In genomic region chr12:77122236-77122635, GRCh38 we compare ENCODE assay signal across 14 cellular contexts. TPM values are rescaled to one million over a fixed set of nuclear protein-coding genes. Genes with fewer than 3 reads are reported as not detected.
DNase-seq lines count a peak whose midpoint lies in the region; ATAC-seq and TF ChIP-seq lines count a peak whose summit lies in the region.
"Had no signal": no experiment of that assay in that cellular context is flagged by ENCODE, and none has a peak within 500 bp of the region (broad histone marks: within the 10 kb centered on the region; RNA-seq: fewer than 3 reads in every experiment).

No MANE protein-coding gene starts in this region.

- CTCF ChIA-PET in MCF 10A (lab: Yijun Ruan, JAX), result interaction anchor here (1.0 to 1.8 kb wide), 4 partner anchors 10 to 73 kb away, joined by 3 to 7 read pairs (median 4); no protein-coding TSS in a partner anchor

- TF ChIP-seq CTCF in MCF 10A (IDR thresholded peaks at IDR 0.05; ENCODE audit: unreplicated experiment) (no peak), breast epithelium (IDR thresholded peaks at IDR 0.05) (no peak), fibroblast of pulmonary artery (IDR thresholded peaks at IDR 0.05; ENCODE audit: low read length, missing control alignments) (no peak)

- H3K4me1 Mint-ChIP-seq in MCF 10A (ENCODE audit: insufficient read depth, unreplicated experiment), result peaks cover 22% of the 10 kb centered on the region
- H3K4me1 Mint-ChIP-seq: activated CD4-positive, alpha-beta T cell treated with anti-CD3 and anti-CD28 coated beads, Interleukin-2, amount 10 ng/mL, durations not matched to agents 24 days and 14 days had no signal

- no peak overlapping the region for H3K27ac ChIP-seq in breast epithelium

- no peaks in the 10 kb centered on the region for H3K27me3 Mint-ChIP-seq in MCF 10A (ENCODE audit: insufficient read depth, unreplicated experiment)
- H3K27me3 Mint-ChIP-seq: activated CD4-positive, alpha-beta T cell treated with anti-CD3 and anti-CD28 coated beads, Interleukin-2, amount 10 ng/mL, durations not matched to agents 24 days and 14 days had no signal

- peak; percentile 86 for DNase-seq in MCF 10A (ENCODE audit: unreplicated experiment)
- DNase-seq in breast epithelium (ENCODE audit: low spot score in 2 of 2), result no peak
- peak; percentile 94 for DNase-seq in fibroblast of pulmonary artery (ENCODE audit: low read depth)
- no peak for DNase-seq in NCI-H1105 treated with DMSO at 0.1 percent for 48 hours (lab: John Stamatoyannopoulos, UW)
- DNase-seq in DMS153 (lab: John Stamatoyannopoulos, UW), result no peak
- no peak for DNase-seq in stimulated activated CD8-positive, alpha-beta memory T cell treated with anti-CD3 and anti-CD28 coated beads, Interleukin-4, amount 100 ng/mL, for 48 hours
- DNase-seq: 8988T; activated CD4-positive, alpha-beta T cell treated with anti-CD3 and anti-CD28 coated beads, Interleukin-2, amount 10 ng/mL, durations not matched to agents 24 days and 14 days; NCI-H2081; SIG-M5 had no signal

- intact Hi-C loops in MCF 10A (cut with micrococcal nuclease), result no loop called here
- intact Hi-C loops in breast epithelium (cut with DNase I; ENCODE audit: low total_unique reads), result no loop called here

- ATAC-seq in SK-N-SH treated with all-trans-retinoic acid at 6 μM for 48 hours, result peak; percentile 97

- POLR2A ChIA-PET in MCF 10A (lab: Yijun Ruan, JAX), result interaction anchor here (0.6 to 2.2 kb wide), 7 partner anchors 10 to 1038 kb away, joined by 3 to 6 read pairs (median 4); partner anchors contain the start of genes E2F7 and NAP1L1

- TF ChIP-seq POLR2A in breast epithelium (IDR thresholded peaks at IDR 0.05), result no peak

- no peaks in the 10 kb centered on the region for H3K9me3 ChIP-seq in breast epithelium
- H3K9me3 ChIP-seq in skeletal muscle satellite cell (replicated peaks; ENCODE audit: low read length), result no peaks in the 10 kb centered on the region

- H3K4me3 ChIP-seq in breast epithelium, result no peak overlapping the region
- no peak overlapping the region for H3K4me3 ChIP-seq in fibroblast of pulmonary artery (replicated peaks; ENCODE audit: low read depth, low read length)
- H3K4me3 ChIP-seq in skeletal muscle satellite cell (ENCODE audit: low read length), result no peak overlapping the region
- H3K4me3 ChIP-seq: lung had no signal

- H3K27me3 ChIP-seq in breast epithelium (no peaks in the 10 kb centered on the region), skeletal muscle satellite cell (ENCODE audit: control insufficient read depth, insufficient read depth, low read length) (no peaks in the 10 kb centered on the region)

- H3K4me3 Mint-ChIP-seq in MCF 10A (ENCODE audit: unreplicated experiment), result no peak overlapping the region
- H3K4me3 Mint-ChIP-seq: activated CD4-positive, alpha-beta T cell treated with anti-CD3 and anti-CD28 coated beads, Interleukin-2, amount 10 ng/mL, durations not matched to agents 24 days and 14 days; activated naive CD8-positive, alpha-beta T cell had no signal

- BruUV-seq in MCF 10A (replicated peaks; lab: Mats Ljungman, UMichigan), result no TSS peak

- H3K4me1 ChIP-seq in breast epithelium (no peaks in the 10 kb centered on the region), skeletal muscle satellite cell (ENCODE audit: control insufficient read depth, insufficient read depth, low read length) (peaks cover 61% of the 10 kb centered on the region)

- peak overlapping the region; percentile 71 for H3K27ac Mint-ChIP-seq in MCF 10A (ENCODE audit: low read depth, unreplicated experiment)
- H3K27ac Mint-ChIP-seq: activated CD4-positive, alpha-beta T cell treated with anti-CD3 and anti-CD28 coated beads, Interleukin-2, amount 10 ng/mL, durations not matched to agents 24 days and 14 days; activated naive CD8-positive, alpha-beta T cell had no signal

- peak overlapping the region; percentile 64 for H3K9ac ChIP-seq in skeletal muscle satellite cell (ENCODE audit: low read depth, low read length)

- H3K9me3 Mint-ChIP-seq in MCF 10A (ENCODE audit: unreplicated experiment), result no peaks in the 10 kb centered on the region
- H3K9me3 Mint-ChIP-seq: activated CD4-positive, alpha-beta T cell treated with anti-CD3 and anti-CD28 coated beads, Interleukin-2, amount 10 ng/mL, durations not matched to agents 24 days and 14 days had no signal

- H3K4me2 ChIP-seq in skeletal muscle satellite cell (ENCODE audit: low read length), result peak overlapping the region; percentile 64

- H3K36me3 ChIP-seq in breast epithelium (no peaks in the 10 kb centered on the region), skeletal muscle satellite cell (ENCODE audit: insufficient read depth, low read length) (no peaks in the 10 kb centered on the region)

- H3K36me3 Mint-ChIP-seq in MCF 10A (ENCODE audit: insufficient read depth, unreplicated experiment), result no peaks in the 10 kb centered on the region
- H3K36me3 Mint-ChIP-seq: activated naive CD8-positive, alpha-beta T cell had no signal

TF ChIP-seq in SK-N-SH treated with all-trans-retinoic acid at 6 μM for 48 hours, 23 proteins besides CTCF, POLR2A, EP300 and RAD21:
- TF ChIP-seq ZNF8 (CRISPR knock-in tag; IDR thresholded peaks at IDR 0.05), result peak; percentile 81; the same call in 1 of the 2 replicates
- TF ChIP-seq PATZ1 (CRISPR knock-in tag; IDR thresholded peaks at IDR 0.05; ENCODE audit: borderline replicate concordance), result no peak
- TF ChIP-seq BACH2 (CRISPR knock-in tag; IDR thresholded peaks at IDR 0.05; ENCODE audit: borderline replicate concordance), result no peak
- no peak for TF ChIP-seq ZC3H10 (CRISPR knock-in tag; IDR thresholded peaks at IDR 0.05)
- no peak for TF ChIP-seq ZNF565 (CRISPR knock-in tag; conservative IDR thresholded peaks at IDR 0.05; ENCODE audit: low read depth)
- no peak for TF ChIP-seq OSR1 (CRISPR knock-in tag; IDR thresholded peaks at IDR 0.05)
- TF ChIP-seq POU6F1 (CRISPR knock-in tag; IDR thresholded peaks at IDR 0.05; ENCODE audit: borderline replicate concordance, low read depth), result no peak
- TF ChIP-seq CSRNP3 (CRISPR knock-in tag; IDR thresholded peaks at IDR 0.05), result no peak
- TF ChIP-seq TOX (CRISPR knock-in tag; IDR thresholded peaks at IDR 0.05; ENCODE audit: borderline replicate concordance), result no peak
- no peak for TF ChIP-seq ZNF70 (CRISPR knock-in tag; IDR thresholded peaks at IDR 0.05)
- TF ChIP-seq ESRRG (CRISPR knock-in tag; IDR thresholded peaks at IDR 0.05), result no peak
- no peak for TF ChIP-seq ZFP3 (CRISPR knock-in tag; IDR thresholded peaks at IDR 0.05)
- TF ChIP-seq ISL1 (CRISPR knock-in tag; IDR thresholded peaks at IDR 0.05), result peak; percentile 89

RNA-seq across cellular contexts. Expression of gene E2F7, which starts 56.9 kb away (rescaled TPM):
- total RNA-seq in MCF 10A (2022) (23.5 and 34.4 TPM in 2 replicates), breast epithelium (under 1 TPM in 2 of 3 donors, not detected in 1; under 0.01 to 0.44 TPM)
- total RNA-seq in skeletal muscle satellite cell (2012; rRNA removed), result 7.6 and 9.4 TPM in 2 replicates

Comparison
In these comparisons a context has a peak if more than half of its experiments do, and no peak if none do; other contexts are left out.
1. DNase-seq: peak in MCF 10A (single experiment) and fibroblast of pulmonary artery (single experiment); none in breast epithelium (0 of 2), NCI-H1105 treated with DMSO at 0.1 percent for 48 hours (single experiment), DMS153 (single experiment) and stimulated activated CD8-positive, alpha-beta memory T cell treated with anti-CD3 and anti-CD28 coated beads, Interleukin-4, amount 100 ng/mL, for 48 hours (single experiment).
2. RNA of gene E2F7, which starts 56.9 kb away (total RNA-seq): 23.5 to 34.4 TPM in MCF 10A; under 0.01 to 0.44 TPM in breast epithelium; every median in the first group is over 10 times any median in the second.